In genomic region chr20:57402206-57403125, GRCh38 we compare ENCODE assay signal across 1 cellular context.
TF ChIP-seq lines count a peak whose summit lies in the region.

No MANE protein-coding gene starts in this region.

TF ChIP-seq in K562, 482 proteins besides CTCF, POLR2A, EP300 and RAD21:
- TF ChIP-seq KLF16 (IDR thresholded peaks at IDR 0.05) = no peak
- TF ChIP-seq PHF20 (IDR thresholded peaks at IDR 0.05; ENCODE audit: partially characterized antibody) = no peak
- TF ChIP-seq HMBOX1 (IDR thresholded peaks at IDR 0.05) = no peak
- no peak for TF ChIP-seq NR4A1 (CRISPR knock-in tag; IDR thresholded peaks at IDR 0.05)
- TF ChIP-seq NR4A1 (tag; IDR thresholded peaks at IDR 0.05) = no peak
- TF ChIP-seq EGR1 (conservative IDR thresholded peaks at IDR 0.05) = no peak
- TF ChIP-seq SUPT5H (IDR thresholded peaks at IDR 0.05) = no peak
- TF ChIP-seq RBFOX2 (IDR thresholded peaks at IDR 0.05; ENCODE audit: low read depth, low read length) = peak; percentile 67
- no peak for TF ChIP-seq ETV6 (IDR thresholded peaks at IDR 0.05; ENCODE audit: borderline replicate concordance in 1 of 2, low read depth in 2 of 2, low read length in 1 of 2)
- TF ChIP-seq ETV6 (CRISPR knock-in tag; IDR thresholded peaks at IDR 0.05; ENCODE audit: borderline replicate concordance) = no peak
- no peak for TF ChIP-seq XRCC3 (IDR thresholded peaks at IDR 0.05)
- no peak for TF ChIP-seq ZNF146 (CRISPR knock-in tag; IDR thresholded peaks at IDR 0.05; ENCODE audit: unreplicated experiment)
- no peak for TF ChIP-seq L3MBTL2 (IDR thresholded peaks at IDR 0.05)
- TF ChIP-seq, protein P1, sequence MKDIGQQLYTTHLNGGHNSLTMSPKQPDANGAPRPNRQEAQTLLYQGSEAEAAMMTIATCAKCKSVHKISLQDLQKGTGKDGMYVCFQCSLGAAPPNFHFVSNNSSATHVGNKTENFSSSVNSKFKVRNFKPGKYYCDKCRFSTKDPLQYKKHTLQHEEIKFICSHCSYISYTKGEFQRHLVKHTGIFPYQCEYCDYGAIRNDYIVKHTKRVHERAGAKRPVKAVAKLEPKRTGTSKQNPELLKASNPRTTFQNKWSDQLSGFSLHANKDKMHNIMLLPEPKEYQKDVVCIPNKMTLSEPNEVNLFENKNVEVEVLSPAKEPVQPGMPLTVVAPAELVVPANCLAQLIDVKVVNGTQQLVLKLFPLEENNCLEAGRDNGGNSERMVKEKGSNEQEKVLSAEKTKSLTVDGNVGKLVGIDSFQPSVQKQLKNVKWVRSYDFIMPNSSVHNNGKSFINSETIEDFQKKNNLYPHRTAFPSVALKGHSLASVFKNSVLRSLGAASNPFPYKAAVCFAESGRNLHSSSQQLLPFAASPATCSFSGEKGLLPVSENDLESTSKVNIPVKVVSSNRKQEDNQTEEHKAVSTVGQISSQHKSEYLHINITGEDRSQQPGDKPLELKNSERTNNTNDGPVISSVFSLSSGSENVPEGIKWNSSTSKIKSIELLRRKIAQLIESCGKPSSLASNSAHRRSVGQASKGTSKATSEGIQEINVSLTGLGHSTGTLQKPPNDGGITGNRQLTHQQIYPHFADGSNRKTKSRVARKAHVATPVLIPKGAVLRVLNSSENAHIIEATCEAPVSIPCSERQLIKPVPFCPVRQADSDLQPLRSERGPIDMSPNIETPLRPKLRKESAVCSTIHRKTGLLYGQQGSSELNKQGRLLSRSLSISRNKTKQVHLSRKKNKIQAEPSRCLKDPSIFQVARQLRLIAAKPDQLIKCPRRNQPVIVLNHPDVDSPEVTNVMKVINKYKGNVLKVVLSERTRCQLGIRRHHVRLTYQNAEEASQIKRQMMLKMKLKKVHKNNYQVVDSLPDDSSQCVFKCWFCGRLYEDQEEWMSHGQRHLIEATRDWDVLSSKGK (CRISPR knock-in tag; IDR thresholded peaks at IDR 0.05) = no peak
- no peak for TF ChIP-seq ETV5 (CRISPR knock-in tag; IDR thresholded peaks at IDR 0.05; ENCODE audit: low read depth)
- TF ChIP-seq POLR2G (IDR thresholded peaks at IDR 0.05; ENCODE audit: low read depth, low read length) = peak; percentile 42; the same call in 1 of the 2 replicates
- TF ChIP-seq ZNF239 (CRISPR knock-in tag; IDR thresholded peaks at IDR 0.05) = no peak
